Comparison of ENCODE assay signal across 9 cellular contexts in the genomic region with DNA sequence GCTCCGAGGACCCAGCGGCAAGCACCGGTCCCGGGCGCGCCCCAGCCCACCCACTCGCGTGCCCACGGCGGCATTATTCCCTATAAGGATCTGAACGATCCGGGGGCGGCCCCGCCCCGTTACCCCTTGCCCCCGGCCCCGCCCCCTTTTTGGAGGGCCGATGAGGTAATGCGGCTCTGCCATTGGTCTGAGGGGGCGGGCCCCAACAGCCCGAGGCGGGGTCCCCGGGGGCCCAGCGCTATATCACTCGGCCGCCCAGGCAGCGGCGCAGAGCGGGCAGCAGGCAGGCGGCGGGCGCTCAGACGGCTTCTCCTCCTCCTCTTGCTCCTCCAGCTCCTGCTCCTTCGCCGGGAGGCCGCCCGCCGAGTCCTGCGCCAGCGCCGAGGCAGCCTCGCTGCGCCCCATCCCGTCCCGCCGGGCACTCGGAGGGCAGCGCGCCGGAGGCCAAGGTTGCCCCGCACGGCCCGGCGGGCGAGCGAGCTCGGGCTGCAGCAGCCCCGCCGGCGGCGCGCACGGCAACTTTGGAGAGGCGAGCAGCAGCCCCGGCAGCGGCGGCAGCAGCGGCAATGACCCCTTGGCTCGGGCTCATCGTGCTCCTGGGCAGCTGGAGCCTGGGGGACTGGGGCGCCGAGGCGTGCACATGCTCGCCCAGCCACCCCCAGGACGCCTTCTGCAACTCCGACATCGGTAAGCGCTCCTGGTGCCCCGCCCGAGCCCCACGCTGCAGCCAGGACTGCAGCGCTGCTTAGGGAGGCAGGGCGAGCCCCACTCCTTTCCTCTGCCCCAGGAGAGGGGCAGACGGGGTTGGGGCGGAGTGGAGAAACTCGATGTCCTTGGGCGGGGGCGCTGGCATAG. TPM values are rescaled to one million over a fixed set of nuclear protein-coding genes. Genes with fewer than 3 reads are reported as not detected.
A peak's percentile ranks its signal among the peaks of the same experiment; 100 is the strongest.
DNase-seq lines count a peak whose midpoint lies in the region; ATAC-seq, FAIRE-seq and TF ChIP-seq lines count a peak whose summit lies in the region.
"Had no signal": no experiment of that assay in that cellular context is flagged by ENCODE, and none has a peak within 500 bp of the region (broad histone marks: within the 10 kb centered on the region; RNA-seq: fewer than 3 reads in every experiment).

A gene (plus strand): TSS at position 270 of the 855 bp plus-strand sequence. CDS start 297 bp downstream, at position 567.

- no peaks in the 10 kb centered on the region for H3K36me3 Mint-ChIP-seq in CD8-positive, alpha-beta T cell
- H3K36me3 Mint-ChIP-seq in chondrocyte (ENCODE audit: low read depth), result peaks cover 1% of the 10 kb centered on the region
- H3K36me3 Mint-ChIP-seq: natural killer cell treated with Interleukin-12 subunit alpha and Interleukin-12 subunit beta and Interleukin-15 and Interleukin-18, amount 100 ng/mL, for 72 hours had no signal

- no peaks in the 10 kb centered on the region for H3K4me1 ChIP-seq in CD8-positive, alpha-beta T cell (ENCODE audit: insufficient read depth, low read length)
- H3K4me1 ChIP-seq in kidney (ENCODE audit: control insufficient read depth in 1 of 2, insufficient read depth in 1 of 2, low read depth in 1 of 2, low read length in 2 of 2) (peaks cover 3 to 14% of the 10 kb centered on the region in 2 donors), small intestine (ENCODE audit: control insufficient read depth in 2 of 2, insufficient read depth in 1 of 2, low read depth in 1 of 2, low read length in 1 of 2) (no peaks in the 10 kb centered on the region)

- H3K9me3 Mint-ChIP-seq in CD8-positive, alpha-beta T cell, result no peaks in the 10 kb centered on the region
- no peaks in the 10 kb centered on the region for H3K9me3 Mint-ChIP-seq in chondrocyte (ENCODE audit: low read depth)
- H3K9me3 Mint-ChIP-seq: natural killer cell treated with Interleukin-12 subunit alpha and Interleukin-12 subunit beta and Interleukin-15 and Interleukin-18, amount 100 ng/mL, for 72 hours had no signal

- no peak for DNase-seq in CD8-positive, alpha-beta T cell
- peak; percentile 19 for DNase-seq in NCI-H2227 treated with DMSO at 0.1 percent for 48 hours (lab: John Stamatoyannopoulos, UW)
- no peak for DNase-seq in chondrocyte (ENCODE audit: low spot score)
- DNase-seq in kidney, result peak; percentile 97
- peak; percentile 10 for DNase-seq in small intestine
- no peak for DNase-seq in GM10266 (ENCODE audit: extremely low spot score)

- peaks cover 47% of the 10 kb centered on the region for H3K27me3 Mint-ChIP-seq in CD8-positive, alpha-beta T cell (ENCODE audit: low read depth)
- no peaks in the 10 kb centered on the region for H3K27me3 Mint-ChIP-seq in chondrocyte (ENCODE audit: low read depth)

- H3K36me3 ChIP-seq in CD8-positive, alpha-beta T cell (ENCODE audit: insufficient read depth, low read length), result no peaks in the 10 kb centered on the region
- no peaks in the 10 kb centered on the region for H3K36me3 ChIP-seq in kidney (ENCODE audit: control insufficient read depth in 1 of 2, insufficient read depth in 2 of 2, low read length in 2 of 2)
- no peaks in the 10 kb centered on the region for H3K36me3 ChIP-seq in small intestine (ENCODE audit: control insufficient read depth in 2 of 2, insufficient read depth in 2 of 2, low read length in 2 of 2)

- WGBS in small intestine, 3 donors, result 0 to 2% (median 1%) methylated on average over 51 to 88 of the region's 88 CpGs

- H3K4me3 Mint-ChIP-seq in CD8-positive, alpha-beta T cell, result peak within 1 kb of the TSS; percentile 4
- H3K4me3 Mint-ChIP-seq in chondrocyte (ENCODE audit: unreplicated experiment), result peak within 1 kb of the TSS; percentile 92
- H3K4me3 Mint-ChIP-seq: natural killer cell treated with Interleukin-12 subunit alpha and Interleukin-12 subunit beta and Interleukin-15 and Interleukin-18, amount 100 ng/mL, for 72 hours had no signal

- POLR2A ChIA-PET in CD8-positive, alpha-beta T cell (lab: Charles Lee), result no interaction called here

- H3K9ac ChIP-seq in kidney (ENCODE audit: low read length in 2 of 2), result peak within 1 kb of the TSS; percentile 79 to 97

- FAIRE-seq in kidney (lab: Jason Lieb, UNC), result no peak
- no peak for FAIRE-seq in small intestine (lab: Jason Lieb, UNC)

- CTCF ChIA-PET in CD8-positive, alpha-beta T cell (lab: Charles Lee), result no interaction called here

- H3K27me3 ChIP-seq in CD8-positive, alpha-beta T cell (ENCODE audit: insufficient read depth, low read length), result peaks cover 13% of the 10 kb centered on the region
- peaks cover 0 to 8% of the 10 kb centered on the region in 2 donors for H3K27me3 ChIP-seq in small intestine (ENCODE audit: control insufficient read depth in 2 of 2, insufficient read depth in 2 of 2, low read length in 2 of 2)

- TF ChIP-seq CTCF in CD8-positive, alpha-beta T cell (IDR thresholded peaks at IDR 0.05), result no peak
- no peak for TF ChIP-seq CTCF in chondrocyte (IDR thresholded peaks at IDR 0.05)
- no peak for TF ChIP-seq CTCF in kidney (IDR thresholded peaks at IDR 0.05; ENCODE audit: borderline replicate concordance, extremely low read depth, insufficient read depth)
- no peak for TF ChIP-seq CTCF in GM10266 (IDR thresholded peaks at IDR 0.05; ENCODE audit: control insufficient read depth, insufficient read depth, low read depth, missing control alignments)

- H3K27ac ChIP-seq in CD8-positive, alpha-beta T cell (ENCODE audit: low read depth, low read length), result no peak within 1 kb of the TSS
- peak within 1 kb of the TSS; percentile 87 to 91 for H3K27ac ChIP-seq in kidney (ENCODE audit: low read depth in 2 of 2, low read length in 2 of 2)
- H3K27ac ChIP-seq in small intestine (ENCODE audit: low read depth in 1 of 2, low read length in 1 of 2), result peak within 1 kb of the TSS in 1 of 2 donors; percentile 82

- intact Hi-C loops in CD8-positive, alpha-beta T cell (cut with DNase I, micrococcal nuclease), result loop anchor here in 1 of 2 experiments (5.0 kb wide), 1 partner anchor 159 kb away; no protein-coding TSS in a partner anchor
- intact Hi-C loops in kidney (cut with DNase I), result loop anchor here (10.0 kb wide), 1 partner anchor 193 kb away; no protein-coding TSS in a partner anchor

- H3K9me3 ChIP-seq in CD8-positive, alpha-beta T cell (ENCODE audit: low read length), result no peaks in the 10 kb centered on the region
- H3K9me3 ChIP-seq in kidney (ENCODE audit: control insufficient read depth in 1 of 2, low read length in 2 of 2) (no peaks in the 10 kb centered on the region), small intestine (ENCODE audit: control insufficient read depth, low read depth) (no peaks in the 10 kb centered on the region)

- no peak within 1 kb of the TSS for H3K27ac Mint-ChIP-seq in CD8-positive, alpha-beta T cell
- peak within 1 kb of the TSS; percentile 93 for H3K27ac Mint-ChIP-seq in chondrocyte (ENCODE audit: unreplicated experiment)
- H3K27ac Mint-ChIP-seq: natural killer cell treated with Interleukin-12 subunit alpha and Interleukin-12 subunit beta and Interleukin-15 and Interleukin-18, amount 100 ng/mL, for 72 hours had no signal

- H3K4me3 ChIP-seq in CD8-positive, alpha-beta T cell (ENCODE audit: low read depth, low read length), result no peak within 1 kb of the TSS
- H3K4me3 ChIP-seq in kidney (ENCODE audit: low read length in 2 of 2) (peak within 1 kb of the TSS; percentile 86 to 88), small intestine (ENCODE audit: low read depth in 1 of 2, low read length in 2 of 2) (peak within 1 kb of the TSS; percentile 19 to 32)

- no peak for ATAC-seq in CD8-positive, alpha-beta T cell
- ATAC-seq in HG03460 (IDR thresholded peaks at IDR 0.05; ENCODE audit: unreplicated experiment) (no peak), GM21515 (IDR thresholded peaks at IDR 0.05; ENCODE audit: unreplicated experiment) (no peak)

- H3K4me1 Mint-ChIP-seq in CD8-positive, alpha-beta T cell (ENCODE audit: low read depth), result peaks cover 8% of the 10 kb centered on the region
- H3K4me1 Mint-ChIP-seq in chondrocyte (ENCODE audit: low read depth), result peaks cover 47% of the 10 kb centered on the region

RNA-seq across cellular contexts. Expression of the gene that starts here (rescaled TPM):
- not detected for total RNA-seq in CD8-positive, alpha-beta T cell
- total RNA-seq in chondrocyte (51.1 to 126 TPM (median 126 TPM) in 3 replicates), kidney (818 TPM)
- polyA plus RNA-seq in kidney (ENCODE audit: insufficient read depth, low read depth, low replicate concordance) (198 TPM), small intestine (100 to 1,000 TPM in 1 of 3 donors, 1 to 10 TPM in 2; 1.8 to 118 (median 5.1) TPM)
- total RNA-seq: natural killer cell treated with Interleukin-12 subunit alpha and Interleukin-12 subunit beta and Interleukin-15 and Interleukin-18, amount 100 ng/mL, for 72 hours had no signal

Comparison
In these comparisons a context has a peak if more than half of its experiments do, and no peak if none do; other contexts are left out.
1. RNA of the gene that starts here (total RNA-seq): 818 TPM in kidney (single experiment) and 51.1 to 126 TPM in chondrocyte; not detected in CD8-positive, alpha-beta T cell; every median in the first group is over 10 times any median in the second.
2. DNase-seq: peak in NCI-H2227 treated with DMSO at 0.1 percent for 48 hours (single experiment), kidney (single experiment) and small intestine (single experiment); none in CD8-positive, alpha-beta T cell (0 of 7), chondrocyte (single experiment) and GM10266 (single experiment).